Comparison of ENCODE assay signal across 28 cellular contexts in the genomic region with DNA sequence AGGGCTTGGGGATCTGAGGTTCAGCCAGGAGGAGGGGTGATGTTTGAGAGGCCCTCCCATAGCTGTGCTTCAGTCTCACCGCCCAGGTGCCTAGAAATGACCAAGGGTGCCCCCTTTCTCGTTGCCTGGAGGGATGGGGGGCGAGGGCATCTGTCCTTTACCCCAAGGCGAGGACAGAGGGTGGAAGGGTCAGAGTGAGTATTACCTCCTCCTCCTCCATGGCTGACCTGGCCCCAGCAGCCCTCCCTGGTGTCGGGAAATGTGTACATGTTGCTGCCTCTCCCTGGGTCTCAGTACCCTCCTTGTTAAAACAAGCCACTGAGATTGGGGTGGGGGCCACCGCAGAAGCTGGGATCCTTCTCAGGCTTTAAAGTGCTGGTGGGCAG. TPM values are rescaled to one million over a fixed set of nuclear protein-coding genes. Genes with fewer than 3 reads are reported as not detected.
"Had no signal": no experiment of that assay in that cellular context is flagged by ENCODE, and none has a peak within 500 bp of the region (broad histone marks: within the 10 kb centered on the region; RNA-seq: fewer than 3 reads in every experiment).

No MANE protein-coding gene starts in this region.

- FAIRE-seq: astrocyte, endothelial cell of umbilical vein, kidney had no signal

- H3K36me3 ChIP-seq: brain microvascular endothelial cell, transverse colon had no signal

- H3K36me3 Mint-ChIP-seq: activated naive CD4-positive, alpha-beta T cell treated with anti-CD3 and anti-CD28 coated beads, Interleukin-2, amount 10 ng/mL, durations not matched to agents 7 days and 5 days; activated naive CD8-positive, alpha-beta T cell treated with anti-CD3 and anti-CD28 coated beads, Interleukin-2, amount 10 ng/mL, durations not matched to agents 7 days and 5 days; immature natural killer cell; T-cell had no signal

- H3K27ac ChIP-seq: brain microvascular endothelial cell, skin epidermis, testis, transverse colon had no signal

- H3K4me1 ChIP-seq: testis, transverse colon had no signal

- H3K27ac Mint-ChIP-seq: activated naive CD4-positive, alpha-beta T cell treated with anti-CD3 and anti-CD28 coated beads, Interleukin-2, amount 10 ng/mL, durations not matched to agents 7 days and 5 days; activated naive CD8-positive, alpha-beta T cell treated with anti-CD3 and anti-CD28 coated beads, Interleukin-2, amount 10 ng/mL, durations not matched to agents 7 days and 5 days; immature natural killer cell; nephron; T-helper 2 cell treated with Interferon-gamma antibody and Interleukin-4, amounts not matched to agents 5 μg/mL and 100 μg/mL, for 36 hours had no signal

- ATAC-seq: stimulated activated naive CD8-positive, alpha-beta T cell treated with anti-CD3 and anti-CD28 coated beads, Interleukin-15, Interleukin-2, amounts not matched to agents 100 U/mL and 50 U/mL, for 24 hours; T-cell had no signal

- H3K4me3 Mint-ChIP-seq: activated naive CD4-positive, alpha-beta T cell treated with anti-CD3 and anti-CD28 coated beads, Interleukin-2, amount 10 ng/mL, durations not matched to agents 7 days and 5 days; activated T-helper 1 cell treated with anti-CD3 and anti-CD28 coated beads, Interleukin-12 subunit alpha, Interleukin-12 subunit beta, Interleukin-2, Interleukin-4 antibody, amounts not matched to agents 30 ng/mL and 10 ng/mL and 1 ng/mL, durations not matched to agents 14 hours and 24 hours and 36 hours; T-helper 2 cell treated with Interferon-gamma antibody and Interleukin-4, amounts not matched to agents 5 μg/mL and 100 μg/mL, for 36 hours had no signal

- H3K9me3 ChIP-seq: testis, transverse colon had no signal

- DNase-seq: activated CD4-positive, alpha-beta T cell treated with anti-CD3 and anti-CD28 coated beads for 4 hours; activated CD4-positive, alpha-beta T cell treated with anti-CD3 and anti-CD28 coated beads, Interleukin-2, amount 50 U/mL, for 4 hours; activated gamma-delta T cell; activated naive CD4-positive, alpha-beta T cell treated with anti-CD3 and anti-CD28 coated beads, Interleukin-2, amount 10 ng/mL, durations not matched to agents 7 days and 5 days; activated naive CD8-positive, alpha-beta T cell treated with anti-CD3 and anti-CD28 coated beads, Interleukin-2, amount 10 ng/mL, durations not matched to agents 7 days and 5 days; activated T-cell treated with anti-CD3 and anti-CD28 coated beads, Interleukin-2, amount 50 U/mL, for 1 hour; brain microvascular endothelial cell; hypothalamus; immature natural killer cell; mesendoderm; occipital lobe; stimulated activated CD4-positive, alpha-beta T cell treated with anti-CD3 and anti-CD28 coated beads, Interleukin-12 subunit alpha, Interleukin-12 subunit beta, amount 100 ng/mL, for 4 hours; stimulated activated CD4-positive, alpha-beta T cell treated with anti-CD3 and anti-CD28 coated beads, Interleukin-4, amount 100 ng/mL, for 1 hour; stimulated activated naive CD8-positive, alpha-beta T cell treated with anti-CD3 and anti-CD28 coated beads, Interleukin-15, Interleukin-2, amounts not matched to agents 100 U/mL and 50 U/mL, for 24 hours; T-cell; testis; transverse colon had no signal

- H3K9me3 Mint-ChIP-seq: activated naive CD4-positive, alpha-beta T cell treated with anti-CD3 and anti-CD28 coated beads, Interleukin-2, amount 10 ng/mL, durations not matched to agents 7 days and 5 days; activated naive CD8-positive, alpha-beta T cell treated with anti-CD3 and anti-CD28 coated beads, Interleukin-2, amount 10 ng/mL, durations not matched to agents 7 days and 5 days; activated T-helper 1 cell treated with anti-CD3 and anti-CD28 coated beads, Interleukin-12 subunit alpha, Interleukin-12 subunit beta, Interleukin-2, Interleukin-4 antibody, amounts not matched to agents 30 ng/mL and 10 ng/mL and 1 ng/mL, durations not matched to agents 14 hours and 24 hours and 36 hours; immature natural killer cell; nephron; T-cell; T-helper 2 cell treated with Interferon-gamma antibody and Interleukin-4, amounts not matched to agents 5 μg/mL and 100 μg/mL, for 36 hours had no signal

- H3K27me3 ChIP-seq: testis had no signal

- H3K4me1 Mint-ChIP-seq: nephron had no signal

- H3K4me3 ChIP-seq: lung, skin epidermis, testis, transverse colon had no signal

RNA-seq across cellular contexts. Expression of gene NECAB2, which starts 2.4 kb away (rescaled TPM):
- total RNA-seq: activated naive CD8-positive, alpha-beta T cell treated with anti-CD3 and anti-CD28 coated beads, Interleukin-2, amount 10 ng/mL, durations not matched to agents 7 days and 5 days; activated T-helper 1 cell treated with anti-CD3 and anti-CD28 coated beads, Interleukin-12 subunit alpha, Interleukin-12 subunit beta, Interleukin-2, Interleukin-4 antibody, amounts not matched to agents 30 ng/mL and 10 ng/mL and 1 ng/mL, durations not matched to agents 14 hours and 24 hours and 36 hours; fibroblast of villous mesenchyme; mononuclear cell; T-cell had no signal
- polyA plus RNA-seq: esophagus, immature natural killer cell had no signal
